10 cellular contexts compared by ENCODE assay signal in genomic region chr18:36304723-36305122, GRCh38. TPM values are rescaled to one million over a fixed set of nuclear protein-coding genes. Genes with fewer than 3 reads are reported as not detected.
"Had no signal": no experiment of that assay in that cellular context is flagged by ENCODE, and none has a peak within 500 bp of the region (broad histone marks: within the 10 kb centered on the region; RNA-seq: fewer than 3 reads in every experiment).

No MANE protein-coding gene starts in this region.

- H3K36me3 ChIP-seq: HAP-1 had no signal

- H3K9ac ChIP-seq: GM23248 had no signal

- H3K27ac ChIP-seq: GM23248, HL-60 had no signal

- H3K9me3 ChIP-seq: HAP-1 had no signal

- H2AFZ ChIP-seq: GM23248 had no signal

- DNase-seq: GM23248, GOT3, H7, HFFc6, KBM-7 had no signal

- ATAC-seq: HCT116, HepG2 had no signal

- H3K4me3 ChIP-seq: GM23248, HAP-1 had no signal

RNA-seq across cellular contexts. Expression of gene FHOD3, which starts 7.2 kb away (rescaled TPM):
- polyA plus RNA-seq: HepG2, IgD-negative memory B cell had no signal
